16 cellular contexts compared by ENCODE assay signal in the genomic region with DNA sequence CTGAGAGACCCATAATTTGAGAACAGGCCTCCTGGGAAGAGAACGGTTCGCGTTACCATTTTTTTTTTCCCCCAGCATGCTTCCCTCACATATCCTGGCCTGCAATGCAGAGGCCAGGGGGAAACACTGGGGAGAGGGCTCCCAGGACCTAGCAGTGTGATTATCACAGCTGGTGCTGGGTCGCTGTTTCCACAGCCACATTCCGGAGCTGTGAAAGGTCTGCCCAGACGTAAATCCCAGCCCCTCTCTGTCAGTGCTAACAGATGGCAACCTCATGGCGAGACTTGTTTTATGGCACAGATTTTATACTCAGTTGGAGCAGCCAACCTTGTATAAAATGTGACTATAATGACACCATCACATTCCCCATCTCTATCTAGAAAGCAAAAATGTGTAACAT.
DNase-seq lines count a peak whose midpoint lies in the region; TF ChIP-seq lines count a peak whose summit lies in the region.
"Had no signal": no experiment of that assay in that cellular context is flagged by ENCODE, and none has a peak within 500 bp of the region (broad histone marks: within the 10 kb centered on the region; RNA-seq: fewer than 3 reads in every experiment).

No MANE protein-coding gene starts in this region.

- H3K9me3 ChIP-seq in adrenal gland (replicated peaks in 1 of 3), result no peaks in the 10 kb centered on the region
- H3K9me3 ChIP-seq: gastroesophageal sphincter, stomach had no signal

- no peak overlapping the region for H3K4me3 ChIP-seq in adrenal gland
- H3K4me3 ChIP-seq: gastroesophageal sphincter, stomach had no signal

- DNase-seq in NCI-H524 treated with DMSO at 0.1 percent for 48 hours (lab: John Stamatoyannopoulos, UW), result peak; percentile 0
- peak; percentile 45 for DNase-seq in cerebellar cortex (ENCODE audit: low spot score)
- DNase-seq in iris pigment epithelial cell (ENCODE audit: low read depth), result peak; percentile 22
- no peak for DNase-seq in substantia nigra (lab: John Stamatoyannopoulos, UW)
- no peak for DNase-seq in adrenal gland
- DNase-seq in NCI-H2029 (lab: John Stamatoyannopoulos, UW), result no peak
- no peak for DNase-seq in NCI-H345 treated with DMSO at 0.1 percent for 48 hours (lab: John Stamatoyannopoulos, UW; ENCODE audit: unreplicated experiment)
- DNase-seq: activated CD4-positive, CD25-positive, alpha-beta regulatory T cell; activated gamma-delta T cell treated with Interleukin-2 at 50 U/mL for 16 hours; C1 segment of cervical spinal cord; DMS79 treated with DMSO at 0.1 percent for 48 hours; NCI-H1105 treated with DMSO at 0.1 percent for 48 hours; NCI-H510A treated with DMSO at 0.1 percent for 48 hours; stomach had no signal

- 77 to 92% (median 84%) methylated on average over 4 to 7 of the region's 7 CpGs for WGBS in adrenal gland, 4 donors

- H3K27me3 ChIP-seq in adrenal gland, result no peaks in the 10 kb centered on the region
- H3K27me3 ChIP-seq: gastroesophageal sphincter, stomach had no signal

- TF ChIP-seq POLR2A in adrenal gland (IDR thresholded peaks at IDR 0.05), result no peak

- peaks cover 0 to 9% of the 10 kb centered on the region in 2 donors for H3K4me1 ChIP-seq in adrenal gland (replicated peaks in 1 of 2)
- H3K4me1 ChIP-seq: stomach had no signal

- H3K27ac ChIP-seq in substantia nigra (ENCODE audit: low read depth, low read length, poor library complexity, severe bottlenecking), result peak overlapping the region; percentile 56
- no peak overlapping the region for H3K27ac ChIP-seq in adrenal gland
- H3K27ac ChIP-seq: gastroesophageal sphincter, KMS-11, stomach had no signal

- intact Hi-C loops in adrenal gland (cut with DNase I), result no loop called here

- TF ChIP-seq CTCF in adrenal gland (IDR thresholded peaks at IDR 0.05), result no peak

- no peaks in the 10 kb centered on the region for H3K36me3 ChIP-seq in adrenal gland (replicated peaks in 1 of 2)
- H3K36me3 ChIP-seq: gastroesophageal sphincter, stomach had no signal

Comparison
In these comparisons a context has a peak if more than half of its experiments do, and no peak if none do; other contexts are left out.
1. DNase-seq: peak in NCI-H524 treated with DMSO at 0.1 percent for 48 hours (single experiment), cerebellar cortex (single experiment) and iris pigment epithelial cell (single experiment); none in substantia nigra (0 of 49), adrenal gland (0 of 7), NCI-H2029 (single experiment) and NCI-H345 treated with DMSO at 0.1 percent for 48 hours (single experiment).